In genomic region chr1:46552357-46553237, GRCh38 we compare ENCODE assay signal across 27 cellular contexts. TPM values are rescaled to one million over a fixed set of nuclear protein-coding genes. Genes with fewer than 3 reads are reported as not detected.
"Had no signal": no experiment of that assay in that cellular context is flagged by ENCODE, and none has a peak within 500 bp of the region (broad histone marks: within the 10 kb centered on the region; RNA-seq: fewer than 3 reads in every experiment).

No MANE protein-coding gene starts in this region.

- H3K27me3 Mint-ChIP-seq: activated naive CD8-positive, alpha-beta T cell had no signal

- H3K27ac Mint-ChIP-seq: activated naive CD8-positive, alpha-beta T cell; stimulated activated memory B cell treated with anti-CD40 and anti-IgM and Interleukin-4, amounts not matched to agents 10 μg/mL and 1 μg/mL and 100 μg/mL, for 72 hours had no signal

- H3K9me3 ChIP-seq: left lung, ovary, prostate gland, stomach, suprapubic skin, tibial nerve had no signal

- H3K4me3 Mint-ChIP-seq: activated naive CD8-positive, alpha-beta T cell; dendritic cell treated with granulocyte-macrophage colony-stimulating factor and Interleukin-4, amounts not matched to agents 40 ng/mL and 50 ng/mL, for 4 days; immature natural killer cell; stimulated activated memory B cell treated with anti-CD40 and anti-IgM and Interleukin-4, amounts not matched to agents 10 μg/mL and 1 μg/mL and 100 μg/mL, for 72 hours had no signal

- ATAC-seq: foreskin keratinocyte; left lung; right cardiac atrium; stimulated activated memory B cell treated with anti-CD40 and anti-IgM and Interleukin-4, amounts not matched to agents 10 μg/mL and 1 μg/mL and 100 μg/mL, for 72 hours had no signal

- H3K36me3 Mint-ChIP-seq: activated naive CD8-positive, alpha-beta T cell had no signal

- H3K9me3 Mint-ChIP-seq: dendritic cell treated with granulocyte-macrophage colony-stimulating factor and Interleukin-4, amounts not matched to agents 40 ng/mL and 50 ng/mL, for 4 days; immature natural killer cell; naive B cell; stimulated activated memory B cell treated with anti-CD40 and anti-IgM and Interleukin-4, amounts not matched to agents 10 μg/mL and 1 μg/mL and 100 μg/mL, for 72 hours had no signal

- DNase-seq: activated CD4-positive, alpha-beta T cell treated with anti-CD3 and anti-CD28 coated beads for 1 hour; activated gamma-delta T cell treated with Interleukin-2 at 50 U/mL for 16 hours; activated T-cell treated with anti-CD3 and anti-CD28 coated beads, Interleukin-2, amount 50 U/mL, for 1 hour; amygdala; effector CD4-positive, alpha-beta T cell; erythroblast; foreskin keratinocyte; immature natural killer cell; kidney glomerular epithelial cell; left lung; naive B cell; ovary; right cardiac atrium; stimulated activated CD4-positive, alpha-beta T cell treated with anti-CD3 and anti-CD28 coated beads, Interleukin-1b, Interleukin-23, amount 100 ng/mL, for 48 hours; stomach had no signal

RNA-seq across cellular contexts. Expression of gene KNCN, which starts 1.1 kb away (rescaled TPM):
- total RNA-seq: cardiac muscle cell; foreskin keratinocyte; hepatocyte; left lung; mesenteric fat pad; mucosa of gallbladder; prostate gland; right cardiac atrium; skeletal muscle tissue; stomach; suprapubic skin; T-helper 2 cell treated with Interferon-gamma antibody and Interleukin-4, amounts not matched to agents 100 ng/mL and 5 ng/mL, for 36 hours; tibial nerve had no signal
